Comparison of ENCODE assay signal across 2 cellular contexts in genomic region chr4:69818060-69818639, GRCh38.
TF ChIP-seq lines count a peak whose summit lies in the region.

No MANE protein-coding gene starts in this region.

TF ChIP-seq in SK-N-SH, 30 proteins besides CTCF, POLR2A, EP300 and RAD21:
- peak; percentile 63; the same call in 1 of the 2 replicates for TF ChIP-seq REST (IDR thresholded peaks at IDR 0.05; ENCODE audit: low read depth, low read length)
- TF ChIP-seq CHD2 (IDR thresholded peaks at IDR 0.05; ENCODE audit: low read length, partially characterized antibody) = no peak

TF ChIP-seq in SK-N-SH treated with all-trans-retinoic acid at 6 μM for 48 hours, 23 proteins besides CTCF, POLR2A, EP300 and RAD21 (continued from another document):
- TF ChIP-seq TSHZ2 (CRISPR knock-in tag; IDR thresholded peaks at IDR 0.05) = no peak
